Comparison of ENCODE assay signal across 9 cellular contexts in the genomic region with DNA sequence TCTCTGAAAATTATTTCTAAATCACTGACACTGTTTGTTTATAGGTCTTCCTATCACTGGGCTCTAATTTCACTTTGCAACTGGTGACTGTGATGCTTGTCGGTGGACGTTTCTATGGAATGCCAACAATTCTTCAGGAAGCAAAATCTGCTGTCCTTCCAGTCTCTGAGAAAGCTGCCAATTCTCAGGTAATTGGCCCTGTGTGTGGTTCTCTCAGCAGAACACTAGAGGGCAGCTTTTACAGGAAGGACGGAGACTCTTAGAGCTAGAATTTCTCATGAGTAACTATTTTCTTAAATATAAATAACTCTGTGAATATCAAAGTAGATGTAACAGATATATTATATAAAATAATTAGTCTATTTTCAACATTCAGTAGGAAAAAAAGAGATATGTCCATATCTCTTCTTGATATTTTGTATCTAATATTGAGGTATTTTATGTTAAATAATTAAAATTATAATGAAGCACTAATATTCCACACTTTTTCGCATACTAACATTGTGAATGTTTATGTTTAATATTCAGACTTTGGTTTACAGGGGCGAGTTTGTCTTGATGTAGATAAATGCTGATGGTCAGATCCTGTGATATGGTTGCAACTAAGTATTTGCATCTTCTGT.
DNase-seq lines count a peak whose midpoint lies in the region; ATAC-seq and TF ChIP-seq lines count a peak whose summit lies in the region.
"Had no signal": no experiment of that assay in that cellular context is flagged by ENCODE, and none has a peak within 500 bp of the region (broad histone marks: within the 10 kb centered on the region; RNA-seq: fewer than 3 reads in every experiment).

No MANE protein-coding gene starts in this region.

- no peaks in the 10 kb centered on the region for H3K27me3 ChIP-seq in breast epithelium

- no peaks in the 10 kb centered on the region for H3K4me1 Mint-ChIP-seq in immature natural killer cell

- H3K9me3 Mint-ChIP-seq in immature natural killer cell: peaks cover 0 to under 1% (median 0%) of the 10 kb centered on the region in 6 donors

- no peak overlapping the region for H3K27ac ChIP-seq in breast epithelium
- H3K27ac ChIP-seq: skin epidermis had no signal

- ATAC-seq in GM18498 (IDR thresholded peaks at IDR 0.05; ENCODE audit: unreplicated experiment) (peak; percentile 82), HG02870 (IDR thresholded peaks at IDR 0.05; ENCODE audit: unreplicated experiment) (peak; percentile 94)

- DNase-seq in COLO829 (ENCODE audit: low spot score): peak; percentile 38
- DNase-seq in NCI-H2196 (lab: John Stamatoyannopoulos, UW; ENCODE audit: unreplicated experiment): peak; percentile 13
- no peak for DNase-seq in breast epithelium (ENCODE audit: low spot score in 2 of 2)
- peak; percentile 47 to 49 for DNase-seq in lung microvascular endothelial cell (ENCODE audit: low read depth in 2 of 2)
- no peak for DNase-seq in T1000 (lab: John Stamatoyannopoulos, UW)
- no peak for DNase-seq in immature natural killer cell

- no peak for TF ChIP-seq POLR2A in breast epithelium (IDR thresholded peaks at IDR 0.05)

- no peak overlapping the region for H3K4me3 ChIP-seq in breast epithelium
- H3K4me3 ChIP-seq: skin epidermis had no signal

- no peak overlapping the region for H3K4me3 Mint-ChIP-seq in immature natural killer cell

- no peaks in the 10 kb centered on the region for H3K36me3 ChIP-seq in breast epithelium

- H3K27me3 Mint-ChIP-seq in immature natural killer cell (ENCODE audit: low read depth in 3 of 3): peaks cover 3 to 4% (median 4%) of the 10 kb centered on the region in 3 donors

- peaks cover 0 to 10% of the 10 kb centered on the region in 2 donors for H3K9me3 ChIP-seq in breast epithelium

- intact Hi-C loops in breast epithelium (cut with DNase I; ENCODE audit: low total_unique reads): no loop called here

- H3K4me1 ChIP-seq in breast epithelium: no peaks in the 10 kb centered on the region

- no peak overlapping the region for H3K27ac Mint-ChIP-seq in immature natural killer cell

- peak in 2 of 3 donors; percentile 23 to 32 for TF ChIP-seq CTCF in breast epithelium (IDR thresholded peaks at IDR 0.05)

- H3K36me3 Mint-ChIP-seq in immature natural killer cell: no peaks in the 10 kb centered on the region

Comparison
In these comparisons a context has a peak if more than half of its experiments do, and no peak if none do; other contexts are left out.
1. DNase-seq: peak in COLO829 (single experiment), NCI-H2196 (single experiment) and lung microvascular endothelial cell (2 of 2); none in breast epithelium (0 of 2), T1000 (single experiment) and immature natural killer cell (0 of 3).